ENCODE assay signal across 8 cellular contexts in the genomic region with DNA sequence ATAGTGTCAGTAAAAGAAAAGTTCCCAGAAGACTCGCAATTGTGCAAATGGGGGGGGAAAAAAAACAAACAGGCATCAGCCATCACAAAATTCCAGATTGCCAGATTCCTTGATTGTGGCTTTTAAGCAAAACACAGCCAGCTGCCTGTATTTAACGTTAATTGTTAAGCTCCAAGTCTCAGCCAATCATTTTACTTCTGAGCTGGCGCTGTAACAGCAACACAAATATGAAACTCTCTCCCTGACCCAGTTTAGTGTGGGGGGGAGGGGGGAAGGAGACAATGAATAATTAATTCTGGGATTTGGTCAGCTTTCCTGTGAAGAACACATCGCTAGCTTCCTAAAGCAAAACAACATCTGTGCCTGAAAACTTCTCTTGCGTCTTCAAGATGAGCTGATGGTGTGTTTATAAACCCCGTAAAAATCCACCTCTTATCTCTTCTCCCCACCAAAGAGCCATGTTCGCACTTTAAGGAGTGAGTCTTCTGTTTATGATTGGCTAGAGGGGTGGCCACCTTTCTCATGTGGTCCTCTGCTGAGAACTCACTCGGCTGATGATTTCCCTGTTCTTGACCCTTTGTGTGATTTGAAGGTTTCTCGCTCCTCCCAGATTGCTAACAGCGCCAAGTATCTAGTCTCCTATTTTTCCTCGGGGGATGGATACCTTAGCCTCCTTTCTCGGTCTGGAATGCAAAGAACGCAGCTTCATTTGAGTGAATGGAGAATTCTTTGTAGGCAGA.
DNase-seq lines count a peak whose midpoint lies in the region; ATAC-seq and TF ChIP-seq lines count a peak whose summit lies in the region.

No MANE protein-coding gene starts in this region.

- H3K36me3 ChIP-seq in heart left ventricle = no peaks in the 10 kb centered on the region
- no peaks in the 10 kb centered on the region for H3K36me3 ChIP-seq in lower lobe of right lung
- no peaks in the 10 kb centered on the region for H3K36me3 ChIP-seq in aorta (ENCODE audit: control insufficient read depth in 1 of 2, insufficient read depth in 2 of 2, low read length in 1 of 2)
- no peaks in the 10 kb centered on the region for H3K36me3 ChIP-seq in PC-3 (ENCODE audit: low read depth, low read length)

- no peak overlapping the region for H3K9ac ChIP-seq in PC-3 (ENCODE audit: low read length)

- peak in 2 of 4 donors; percentile 24 to 48 for ATAC-seq in heart left ventricle
- peak in 1 of 2 donors; percentile 59 for ATAC-seq in lower lobe of right lung
- ATAC-seq in aorta (ENCODE audit: low FRiP score) = peak; percentile 16
- no peak for ATAC-seq in GM21576 (IDR thresholded peaks at IDR 0.05; ENCODE audit: unreplicated experiment)
- ATAC-seq in GM18519 (IDR thresholded peaks at IDR 0.05; ENCODE audit: low FRiP score, unreplicated experiment) = no peak
- no peak for ATAC-seq in PC-3

- no peak overlapping the region for H3K4me2 ChIP-seq in PC-3 (ENCODE audit: low read length)

- peak overlapping the region in 10 of 12 donors; percentile 11 to 52 (median 30) for H3K4me3 ChIP-seq in heart left ventricle
- H3K4me3 ChIP-seq in lower lobe of right lung = peak overlapping the region; percentile 47
- peak overlapping the region; percentile 51 to 88 for H3K4me3 ChIP-seq in aorta (ENCODE audit: low read length in 2 of 2)
- H3K4me3 ChIP-seq in PC-3 (ENCODE audit: low read length) = no peak overlapping the region

- CTCF ChIA-PET in PC-3 (lab: Charles Lee) = no interaction called here

- POLR2A ChIA-PET in PC-3 (lab: Charles Lee; ENCODE audit: unreplicated experiment) = no interaction called here

- no peaks in the 10 kb centered on the region for H4K20me1 ChIP-seq in PC-3 (ENCODE audit: low read length)

- BruUV-seq in PC-3 (replicated peaks; lab: Mats Ljungman, UMichigan) = no TSS peak

- H3K4me1 ChIP-seq in heart left ventricle = peaks cover 0 to 10% (median 3%) of the 10 kb centered on the region in 12 donors
- peaks cover 9% of the 10 kb centered on the region for H3K4me1 ChIP-seq in lower lobe of right lung
- no peaks in the 10 kb centered on the region for H3K4me1 ChIP-seq in aorta (ENCODE audit: control insufficient read depth in 1 of 2, insufficient read depth in 2 of 2, low read length in 2 of 2)
- no peaks in the 10 kb centered on the region for H3K4me1 ChIP-seq in PC-3 (ENCODE audit: insufficient read depth, low read length)

- TF ChIP-seq CTCF in heart left ventricle (IDR thresholded peaks at IDR 0.05) (no peak), lower lobe of right lung (IDR thresholded peaks at IDR 0.05) (no peak), PC-3 (conservative IDR thresholded peaks at IDR 0.05; ENCODE audit: low read depth, low read length) (no peak)

- no peaks in the 10 kb centered on the region for H3K79me2 ChIP-seq in PC-3 (ENCODE audit: low read length)

- 5 to 7% (median 5%) methylated on average over 13 of the region's 13 CpGs for WGBS in heart left ventricle, 4 donors
- WGBS in aorta, 2 donors = 4 to 8% methylated on average over 13 of the region's 13 CpGs

- no peaks in the 10 kb centered on the region for H3K9me2 ChIP-seq in PC-3 (replicated peaks; ENCODE audit: low read length)

- no peak overlapping the region for H2AFZ ChIP-seq in PC-3 (ENCODE audit: low read length)

- H3K9me3 ChIP-seq in heart left ventricle = no peaks in the 10 kb centered on the region
- H3K9me3 ChIP-seq in lower lobe of right lung = no peaks in the 10 kb centered on the region
- no peaks in the 10 kb centered on the region for H3K9me3 ChIP-seq in aorta (ENCODE audit: control insufficient read depth, low read length)
- H3K9me3 ChIP-seq in PC-3 (ENCODE audit: low read length) = no peaks in the 10 kb centered on the region

- H3F3A ChIP-seq in PC-3 (ENCODE audit: low read length, unreplicated experiment) = no peaks in the 10 kb centered on the region

- DNase-seq in heart left ventricle (no peak), cardiac septum (ENCODE audit: low spot score) (no peak), cerebellar cortex (ENCODE audit: low spot score) (peak; percentile 10), lower lobe of right lung (no peak), aorta (no peak), PC-3 (no peak)

- no peak overlapping the region for H3K27ac ChIP-seq in heart left ventricle
- no peak overlapping the region for H3K27ac ChIP-seq in lower lobe of right lung
- no peak overlapping the region for H3K27ac ChIP-seq in aorta (ENCODE audit: low read depth in 1 of 2, low read length in 2 of 2)
- H3K27ac ChIP-seq in PC-3 (ENCODE audit: low read length) = no peak overlapping the region

- intact Hi-C loops in heart left ventricle (cut with DNase I) = loop anchor here (1.0 to 10.0 kb wide), 5 partner anchors 157 to 475 kb away; a partner anchor contains a TSS
- intact Hi-C loops in cardiac septum (cut with DNase I) = loop anchor here (1.0 kb wide), 1 partner anchor 326 kb away; no protein-coding TSS in a partner anchor
- intact Hi-C loops in lower lobe of right lung (cut with DNase I) = no loop called here
- intact Hi-C loops in aorta (cut with DNase I) = loop anchor here (2.0 to 5.0 kb wide), 2 partner anchors 320 to 325 kb away; no protein-coding TSS in a partner anchor
- intact Hi-C loops in PC-3 (cut with micrococcal nuclease) = loop anchor here (5.0 kb wide), 1 partner anchor 925 kb away; no protein-coding TSS in a partner anchor

- no peak for TF ChIP-seq POLR2A in heart left ventricle (IDR thresholded peaks at IDR 0.05)

- peaks cover 0 to 28% (median 11%) of the 10 kb centered on the region in 9 donors for H3K27me3 ChIP-seq in heart left ventricle
- no peaks in the 10 kb centered on the region for H3K27me3 ChIP-seq in lower lobe of right lung (ENCODE audit: low read depth)
- no peaks in the 10 kb centered on the region for H3K27me3 ChIP-seq in aorta (ENCODE audit: control insufficient read depth in 1 of 2, insufficient read depth in 2 of 2, low read length in 1 of 2)
- peaks cover 20% of the 10 kb centered on the region; the same call in 1 of the 2 replicates for H3K27me3 ChIP-seq in PC-3 (ENCODE audit: low read length)
